ENCODE assay signal across 1 cellular context in genomic region chr6:119436583-119436982, GRCh38.
TF ChIP-seq lines count a peak whose summit lies in the region.

No MANE protein-coding gene starts in this region.

TF ChIP-seq in K562, 482 proteins besides CTCF, POLR2A, EP300 and RAD21 (continued from another document and continues in another):
- TF ChIP-seq NKRF (IDR thresholded peaks at IDR 0.05; ENCODE audit: borderline replicate concordance), result no peak
- TF ChIP-seq ZNF695 (CRISPR knock-in tag; IDR thresholded peaks at IDR 0.05), result no peak
- TF ChIP-seq CHD1 (IDR thresholded peaks at IDR 0.05; ENCODE audit: low read length), result no peak
- TF ChIP-seq NFIC (IDR thresholded peaks at IDR 0.05), result no peak
- TF ChIP-seq PREB (CRISPR knock-in tag; IDR thresholded peaks at IDR 0.05), result no peak
- 0 out of 2 replicates have a peak, but pooled peaks have one; percentile 42 for TF ChIP-seq MTA3 (IDR thresholded peaks at IDR 0.05; ENCODE audit: borderline replicate concordance)
- TF ChIP-seq PRMT5 (CRISPR knock-in tag; IDR thresholded peaks at IDR 0.05), result no peak
- no peak for TF ChIP-seq TRIM28 (IDR thresholded peaks at IDR 0.05)
- 0 out of 2 replicates have a peak, but pooled peaks have one; percentile 31 for TF ChIP-seq ZNF592 (IDR thresholded peaks at IDR 0.05)
- TF ChIP-seq CHD7 (IDR thresholded peaks at IDR 0.05; ENCODE audit: low read depth, low read length), result no peak
- TF ChIP-seq ETS2 (tag; IDR thresholded peaks at IDR 0.05; ENCODE audit: borderline replicate concordance, poor library complexity, severe bottlenecking), result no peak
- TF ChIP-seq ZFP36 (IDR thresholded peaks at IDR 0.05; ENCODE audit: low read depth, low read length, partially characterized antibody), result peak; percentile 42
- no peak for TF ChIP-seq POLR3A (IDR thresholded peaks at IDR 0.05; ENCODE audit: borderline replicate concordance, extremely low read depth, insufficient read depth, insufficient read length)
- TF ChIP-seq SIN3B (IDR thresholded peaks at IDR 0.05; ENCODE audit: low read depth), result no peak
- TF ChIP-seq MCM2 (IDR thresholded peaks at IDR 0.05; ENCODE audit: low read depth), result no peak
- no peak for TF ChIP-seq FOSL1 (tag; conservative IDR thresholded peaks at IDR 0.05)
- TF ChIP-seq NR2C2 (CRISPR knock-in tag; IDR thresholded peaks at IDR 0.05), result no peak
- TF ChIP-seq NR2C2 (tag; IDR thresholded peaks at IDR 0.05), result no peak
- no peak for TF ChIP-seq E2F5 (CRISPR knock-in tag; IDR thresholded peaks at IDR 0.05)
- no peak for TF ChIP-seq U2AF2 (optimal IDR thresholded peaks at IDR 0.05; ENCODE audit: low read depth, low read length)
- no peak for TF ChIP-seq KLF16 (IDR thresholded peaks at IDR 0.05)
- TF ChIP-seq RBM15 (IDR thresholded peaks at IDR 0.05; ENCODE audit: insufficient read depth, low read length), result no peak
- no peak for TF ChIP-seq C11orf30 (IDR thresholded peaks at IDR 0.05; ENCODE audit: low read depth)
- no peak for TF ChIP-seq GMEB1 (CRISPR knock-in tag; IDR thresholded peaks at IDR 0.05)
- no peak for TF ChIP-seq CSDE1 (IDR thresholded peaks at IDR 0.05)
- no peak for TF ChIP-seq RB1 (IDR thresholded peaks at IDR 0.05; ENCODE audit: low read depth)
- TF ChIP-seq, protein P1, sequence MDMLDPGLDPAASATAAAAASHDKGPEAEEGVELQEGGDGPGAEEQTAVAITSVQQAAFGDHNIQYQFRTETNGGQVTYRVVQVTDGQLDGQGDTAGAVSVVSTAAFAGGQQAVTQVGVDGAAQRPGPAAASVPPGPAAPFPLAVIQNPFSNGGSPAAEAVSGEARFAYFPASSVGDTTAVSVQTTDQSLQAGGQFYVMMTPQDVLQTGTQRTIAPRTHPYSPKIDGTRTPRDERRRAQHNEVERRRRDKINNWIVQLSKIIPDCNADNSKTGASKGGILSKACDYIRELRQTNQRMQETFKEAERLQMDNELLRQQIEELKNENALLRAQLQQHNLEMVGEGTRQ (CRISPR knock-in tag; IDR thresholded peaks at IDR 0.05), result no peak
- no peak for TF ChIP-seq KLF1 (tag; IDR thresholded peaks at IDR 0.05)
- TF ChIP-seq SUPT5H (IDR thresholded peaks at IDR 0.05), result no peak
- no peak for TF ChIP-seq NR2C1 (IDR thresholded peaks at IDR 0.05)
- no peak for TF ChIP-seq NR2C1 (tag; IDR thresholded peaks at IDR 0.05)
- peak; percentile 78 for TF ChIP-seq SMARCE1 (IDR thresholded peaks at IDR 0.05)
- TF ChIP-seq, protein P2, sequence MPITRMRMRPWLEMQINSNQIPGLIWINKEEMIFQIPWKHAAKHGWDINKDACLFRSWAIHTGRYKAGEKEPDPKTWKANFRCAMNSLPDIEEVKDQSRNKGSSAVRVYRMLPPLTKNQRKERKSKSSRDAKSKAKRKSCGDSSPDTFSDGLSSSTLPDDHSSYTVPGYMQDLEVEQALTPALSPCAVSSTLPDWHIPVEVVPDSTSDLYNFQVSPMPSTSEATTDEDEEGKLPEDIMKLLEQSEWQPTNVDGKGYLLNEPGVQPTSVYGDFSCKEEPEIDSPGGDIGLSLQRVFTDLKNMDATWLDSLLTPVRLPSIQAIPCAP (CRISPR knock-in tag; IDR thresholded peaks at IDR 0.05; ENCODE audit: borderline replicate concordance), result no peak
- TF ChIP-seq ZC3H8 (IDR thresholded peaks at IDR 0.05), result no peak
- TF ChIP-seq EP400 (IDR thresholded peaks at IDR 0.05), result no peak
- TF ChIP-seq, protein P3, sequence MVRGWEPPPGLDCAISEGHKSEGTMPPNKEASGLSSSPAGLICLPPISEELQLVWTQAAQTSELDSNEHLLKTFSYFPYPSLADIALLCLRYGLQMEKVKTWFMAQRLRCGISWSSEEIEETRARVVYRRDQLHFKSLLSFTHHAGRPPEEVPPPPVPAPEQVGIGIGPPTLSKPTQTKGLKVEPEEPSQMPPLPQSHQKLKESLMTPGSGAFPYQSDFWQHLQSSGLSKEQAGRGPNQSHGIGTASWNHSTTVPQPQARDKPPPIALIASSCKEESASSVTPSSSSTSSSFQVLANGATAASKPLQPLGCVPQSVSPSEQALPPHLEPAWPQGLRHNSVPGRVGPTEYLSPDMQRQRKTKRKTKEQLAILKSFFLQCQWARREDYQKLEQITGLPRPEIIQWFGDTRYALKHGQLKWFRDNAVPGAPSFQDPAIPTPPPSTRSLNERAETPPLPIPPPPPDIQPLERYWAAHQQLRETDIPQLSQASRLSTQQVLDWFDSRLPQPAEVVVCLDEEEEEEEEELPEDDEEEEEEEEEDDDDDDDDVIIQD (CRISPR knock-in tag; IDR thresholded peaks at IDR 0.05), result no peak
